Comparison of ENCODE assay signal across 1 cellular context in the genomic region with DNA sequence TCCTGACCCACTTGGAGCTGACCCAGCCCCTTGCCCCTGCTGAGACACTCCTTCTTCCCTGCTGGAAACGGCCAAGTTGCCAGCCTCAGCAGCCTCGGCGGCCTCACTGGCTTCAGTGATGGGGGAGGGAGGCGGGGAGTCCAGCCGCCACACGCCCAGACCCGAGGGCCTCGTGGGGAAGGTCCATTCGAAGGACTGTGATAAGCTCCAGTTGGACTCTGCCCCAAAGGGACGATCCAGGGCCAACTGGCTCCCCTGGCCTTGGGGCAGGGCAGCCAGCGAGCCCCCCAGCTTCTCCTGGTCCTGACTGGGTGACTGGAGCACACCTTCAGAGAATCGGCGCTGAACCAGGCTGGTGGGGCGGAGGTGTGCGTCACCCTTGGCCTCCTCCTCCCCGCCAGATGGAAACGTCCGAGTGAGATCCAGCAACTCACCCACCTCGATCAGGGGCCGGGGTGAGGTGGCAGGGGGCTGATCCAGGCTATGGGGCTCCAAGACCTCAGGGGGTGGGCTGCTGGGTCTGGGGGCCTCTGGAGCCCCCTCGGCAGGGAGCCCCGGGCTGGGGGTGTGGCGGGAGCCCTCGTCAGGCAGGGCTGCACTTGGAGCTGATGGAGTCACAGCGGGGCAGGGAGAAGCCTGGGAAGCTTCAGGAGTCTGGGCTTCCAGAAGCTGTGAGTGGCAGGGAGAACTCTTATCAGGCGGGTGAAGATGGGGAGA.
TF ChIP-seq lines count a peak whose summit lies in the region.

No MANE protein-coding gene starts in this region.

TF ChIP-seq in HepG2, 621 proteins besides CTCF, POLR2A, EP300 and RAD21 (continued from another document and continues in another):
- TF ChIP-seq, protein P1, sequence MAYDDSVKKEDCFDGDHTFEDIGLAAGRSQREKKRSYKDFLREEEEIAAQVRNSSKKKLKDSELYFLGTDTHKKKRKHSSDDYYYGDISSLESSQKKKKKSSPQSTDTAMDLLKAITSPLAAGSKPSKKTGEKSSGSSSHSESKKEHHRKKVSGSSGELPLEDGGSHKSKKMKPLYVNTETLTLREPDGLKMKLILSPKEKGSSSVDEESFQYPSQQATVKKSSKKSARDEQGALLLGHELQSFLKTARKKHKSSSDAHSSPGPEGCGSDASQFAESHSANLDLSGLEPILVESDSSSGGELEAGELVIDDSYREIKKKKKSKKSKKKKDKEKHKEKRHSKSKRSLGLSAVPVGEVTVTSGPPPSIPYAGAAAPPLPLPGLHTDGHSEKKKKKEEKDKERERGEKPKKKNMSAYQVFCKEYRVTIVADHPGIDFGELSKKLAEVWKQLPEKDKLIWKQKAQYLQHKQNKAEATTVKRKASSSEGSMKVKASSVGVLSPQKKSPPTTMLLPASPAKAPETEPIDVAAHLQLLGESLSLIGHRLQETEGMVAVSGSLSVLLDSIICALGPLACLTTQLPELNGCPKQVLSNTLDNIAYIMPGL (CRISPR knock-in tag; IDR thresholded peaks at IDR 0.05; ENCODE audit: borderline replicate concordance in 1 of 2, low read depth in 1 of 2): no peak
- TF ChIP-seq, protein P2, sequence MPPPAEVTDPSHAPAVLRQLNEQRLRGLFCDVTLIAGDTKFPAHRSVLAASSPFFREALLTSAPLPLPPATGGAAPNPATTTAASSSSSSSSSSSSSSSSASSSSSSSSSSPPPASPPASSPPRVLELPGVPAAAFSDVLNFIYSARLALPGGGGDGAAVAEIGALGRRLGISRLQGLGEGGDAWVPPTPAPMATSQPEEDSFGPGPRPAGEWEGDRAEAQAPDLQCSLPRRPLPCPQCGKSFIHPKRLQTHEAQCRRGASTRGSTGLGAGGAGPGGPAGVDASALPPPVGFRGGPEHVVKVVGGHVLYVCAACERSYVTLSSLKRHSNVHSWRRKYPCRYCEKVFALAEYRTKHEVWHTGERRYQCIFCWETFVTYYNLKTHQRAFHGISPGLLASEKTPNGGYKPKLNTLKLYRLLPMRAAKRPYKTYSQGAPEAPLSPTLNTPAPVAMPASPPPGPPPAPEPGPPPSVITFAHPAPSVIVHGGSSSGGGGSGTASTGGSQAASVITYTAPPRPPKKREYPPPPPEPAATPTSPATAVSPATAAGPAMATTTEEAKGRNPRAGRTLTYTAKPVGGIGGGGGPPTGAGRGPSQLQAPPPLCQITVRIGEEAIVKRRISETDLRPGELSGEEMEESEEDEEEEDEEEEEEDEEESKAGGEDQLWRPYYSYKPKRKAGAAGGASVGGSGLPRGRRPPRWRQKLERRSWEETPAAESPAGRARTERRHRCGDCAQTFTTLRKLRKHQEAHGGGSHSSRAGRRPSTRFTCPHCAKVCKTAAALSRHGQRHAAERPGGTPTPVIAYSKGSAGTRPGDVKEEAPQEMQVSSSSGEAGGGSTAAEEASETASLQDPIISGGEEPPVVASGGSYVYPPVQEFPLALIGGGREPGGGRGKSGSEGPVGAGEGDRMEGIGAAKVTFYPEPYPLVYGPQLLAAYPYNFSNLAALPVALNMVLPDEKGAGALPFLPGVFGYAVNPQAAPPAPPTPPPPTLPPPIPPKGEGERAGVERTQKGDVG (CRISPR knock-in tag; IDR thresholded peaks at IDR 0.05; ENCODE audit: borderline replicate concordance): peak; percentile 80; the same call in 1 of the 2 replicates
- TF ChIP-seq, protein P3, sequence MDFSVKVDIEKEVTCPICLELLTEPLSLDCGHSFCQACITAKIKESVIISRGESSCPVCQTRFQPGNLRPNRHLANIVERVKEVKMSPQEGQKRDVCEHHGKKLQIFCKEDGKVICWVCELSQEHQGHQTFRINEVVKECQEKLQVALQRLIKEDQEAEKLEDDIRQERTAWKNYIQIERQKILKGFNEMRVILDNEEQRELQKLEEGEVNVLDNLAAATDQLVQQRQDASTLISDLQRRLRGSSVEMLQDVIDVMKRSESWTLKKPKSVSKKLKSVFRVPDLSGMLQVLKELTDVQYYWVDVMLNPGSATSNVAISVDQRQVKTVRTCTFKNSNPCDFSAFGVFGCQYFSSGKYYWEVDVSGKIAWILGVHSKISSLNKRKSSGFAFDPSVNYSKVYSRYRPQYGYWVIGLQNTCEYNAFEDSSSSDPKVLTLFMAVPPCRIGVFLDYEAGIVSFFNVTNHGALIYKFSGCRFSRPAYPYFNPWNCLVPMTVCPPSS (IDR thresholded peaks at IDR 0.05): no peak
- TF ChIP-seq, protein P4, sequence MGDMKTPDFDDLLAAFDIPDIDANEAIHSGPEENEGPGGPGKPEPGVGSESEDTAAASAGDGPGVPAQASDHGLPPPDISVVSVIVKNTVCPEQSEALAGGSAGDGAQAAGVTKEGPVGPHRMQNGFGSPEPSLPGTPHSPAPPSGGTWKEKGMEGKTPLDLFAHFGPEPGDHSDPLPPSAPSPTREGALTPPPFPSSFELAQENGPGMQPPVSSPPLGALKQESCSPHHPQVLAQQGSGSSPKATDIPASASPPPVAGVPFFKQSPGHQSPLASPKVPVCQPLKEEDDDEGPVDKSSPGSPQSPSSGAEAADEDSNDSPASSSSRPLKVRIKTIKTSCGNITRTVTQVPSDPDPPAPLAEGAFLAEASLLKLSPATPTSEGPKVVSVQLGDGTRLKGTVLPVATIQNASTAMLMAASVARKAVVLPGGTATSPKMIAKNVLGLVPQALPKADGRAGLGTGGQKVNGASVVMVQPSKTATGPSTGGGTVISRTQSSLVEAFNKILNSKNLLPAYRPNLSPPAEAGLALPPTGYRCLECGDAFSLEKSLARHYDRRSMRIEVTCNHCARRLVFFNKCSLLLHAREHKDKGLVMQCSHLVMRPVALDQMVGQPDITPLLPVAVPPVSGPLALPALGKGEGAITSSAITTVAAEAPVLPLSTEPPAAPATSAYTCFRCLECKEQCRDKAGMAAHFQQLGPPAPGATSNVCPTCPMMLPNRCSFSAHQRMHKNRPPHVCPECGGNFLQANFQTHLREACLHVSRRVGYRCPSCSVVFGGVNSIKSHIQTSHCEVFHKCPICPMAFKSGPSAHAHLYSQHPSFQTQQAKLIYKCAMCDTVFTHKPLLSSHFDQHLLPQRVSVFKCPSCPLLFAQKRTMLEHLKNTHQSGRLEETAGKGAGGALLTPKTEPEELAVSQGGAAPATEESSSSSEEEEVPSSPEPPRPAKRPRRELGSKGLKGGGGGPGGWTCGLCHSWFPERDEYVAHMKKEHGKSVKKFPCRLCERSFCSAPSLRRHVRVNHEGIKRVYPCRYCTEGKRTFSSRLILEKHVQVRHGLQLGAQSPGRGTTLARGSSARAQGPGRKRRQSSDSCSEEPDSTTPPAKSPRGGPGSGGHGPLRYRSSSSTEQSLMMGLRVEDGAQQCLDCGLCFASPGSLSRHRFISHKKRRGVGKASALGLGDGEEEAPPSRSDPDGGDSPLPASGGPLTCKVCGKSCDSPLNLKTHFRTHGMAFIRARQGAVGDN (CRISPR knock-in tag; IDR thresholded peaks at IDR 0.05): peak; percentile 91
- no peak for TF ChIP-seq ZC3H13 (CRISPR knock-in tag; IDR thresholded peaks at IDR 0.05)
- peak; percentile 43 for TF ChIP-seq AGO2 (optimal IDR thresholded peaks at IDR 0.05; ENCODE audit: low read depth, low read length)
- TF ChIP-seq, protein P5, sequence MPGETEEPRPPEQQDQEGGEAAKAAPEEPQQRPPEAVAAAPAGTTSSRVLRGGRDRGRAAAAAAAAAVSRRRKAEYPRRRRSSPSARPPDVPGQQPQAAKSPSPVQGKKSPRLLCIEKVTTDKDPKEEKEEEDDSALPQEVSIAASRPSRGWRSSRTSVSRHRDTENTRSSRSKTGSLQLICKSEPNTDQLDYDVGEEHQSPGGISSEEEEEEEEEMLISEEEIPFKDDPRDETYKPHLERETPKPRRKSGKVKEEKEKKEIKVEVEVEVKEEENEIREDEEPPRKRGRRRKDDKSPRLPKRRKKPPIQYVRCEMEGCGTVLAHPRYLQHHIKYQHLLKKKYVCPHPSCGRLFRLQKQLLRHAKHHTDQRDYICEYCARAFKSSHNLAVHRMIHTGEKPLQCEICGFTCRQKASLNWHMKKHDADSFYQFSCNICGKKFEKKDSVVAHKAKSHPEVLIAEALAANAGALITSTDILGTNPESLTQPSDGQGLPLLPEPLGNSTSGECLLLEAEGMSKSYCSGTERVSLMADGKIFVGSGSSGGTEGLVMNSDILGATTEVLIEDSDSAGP (CRISPR knock-in tag; IDR thresholded peaks at IDR 0.05; ENCODE audit: borderline replicate concordance): 0 out of 2 replicates have a peak, but pooled peaks have one; percentile 36
- TF ChIP-seq, protein P6, sequence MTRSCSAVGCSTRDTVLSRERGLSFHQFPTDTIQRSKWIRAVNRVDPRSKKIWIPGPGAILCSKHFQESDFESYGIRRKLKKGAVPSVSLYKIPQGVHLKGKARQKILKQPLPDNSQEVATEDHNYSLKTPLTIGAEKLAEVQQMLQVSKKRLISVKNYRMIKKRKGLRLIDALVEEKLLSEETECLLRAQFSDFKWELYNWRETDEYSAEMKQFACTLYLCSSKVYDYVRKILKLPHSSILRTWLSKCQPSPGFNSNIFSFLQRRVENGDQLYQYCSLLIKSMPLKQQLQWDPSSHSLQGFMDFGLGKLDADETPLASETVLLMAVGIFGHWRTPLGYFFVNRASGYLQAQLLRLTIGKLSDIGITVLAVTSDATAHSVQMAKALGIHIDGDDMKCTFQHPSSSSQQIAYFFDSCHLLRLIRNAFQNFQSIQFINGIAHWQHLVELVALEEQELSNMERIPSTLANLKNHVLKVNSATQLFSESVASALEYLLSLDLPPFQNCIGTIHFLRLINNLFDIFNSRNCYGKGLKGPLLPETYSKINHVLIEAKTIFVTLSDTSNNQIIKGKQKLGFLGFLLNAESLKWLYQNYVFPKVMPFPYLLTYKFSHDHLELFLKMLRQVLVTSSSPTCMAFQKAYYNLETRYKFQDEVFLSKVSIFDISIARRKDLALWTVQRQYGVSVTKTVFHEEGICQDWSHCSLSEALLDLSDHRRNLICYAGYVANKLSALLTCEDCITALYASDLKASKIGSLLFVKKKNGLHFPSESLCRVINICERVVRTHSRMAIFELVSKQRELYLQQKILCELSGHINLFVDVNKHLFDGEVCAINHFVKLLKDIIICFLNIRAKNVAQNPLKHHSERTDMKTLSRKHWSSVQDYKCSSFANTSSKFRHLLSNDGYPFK (CRISPR knock-in tag; IDR thresholded peaks at IDR 0.05; ENCODE audit: borderline replicate concordance): no peak
- TF ChIP-seq, protein P7, sequence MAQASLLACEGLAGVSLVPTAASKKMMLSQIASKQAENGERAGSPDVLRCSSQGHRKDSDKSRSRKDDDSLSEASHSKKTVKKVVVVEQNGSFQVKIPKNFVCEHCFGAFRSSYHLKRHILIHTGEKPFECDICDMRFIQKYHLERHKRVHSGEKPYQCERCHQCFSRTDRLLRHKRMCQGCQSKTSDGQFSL (CRISPR knock-in tag; IDR thresholded peaks at IDR 0.05): no peak
- TF ChIP-seq, protein P8, sequence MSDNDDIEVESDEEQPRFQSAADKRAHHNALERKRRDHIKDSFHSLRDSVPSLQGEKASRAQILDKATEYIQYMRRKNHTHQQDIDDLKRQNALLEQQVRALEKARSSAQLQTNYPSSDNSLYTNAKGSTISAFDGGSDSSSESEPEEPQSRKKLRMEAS (IDR thresholded peaks at IDR 0.05): peak; percentile 89
- no peak for TF ChIP-seq KDM5A (IDR thresholded peaks at IDR 0.05; ENCODE audit: borderline replicate concordance, low read length)
- no peak for TF ChIP-seq NONO (IDR thresholded peaks at IDR 0.05)
- 0 out of 2 replicates have a peak, but pooled peaks have one; percentile 19 for TF ChIP-seq NONO (CRISPR knock-in tag; conservative IDR thresholded peaks at IDR 0.05)
- no peak for TF ChIP-seq SOX6 (IDR thresholded peaks at IDR 0.05)
- 0 out of 2 replicates have a peak, but pooled peaks have one; percentile 18 for TF ChIP-seq SOX6 (CRISPR knock-in tag; IDR thresholded peaks at IDR 0.05)
- TF ChIP-seq ZNF678 (CRISPR knock-in tag; IDR thresholded peaks at IDR 0.05): no peak
- TF ChIP-seq ZNF652 (CRISPR knock-in tag; IDR thresholded peaks at IDR 0.05; ENCODE audit: borderline replicate concordance, low read depth): no peak
- TF ChIP-seq HNF4A (CRISPR knock-in tag; IDR thresholded peaks at IDR 0.05): peak; percentile 71
- TF ChIP-seq, protein P9, sequence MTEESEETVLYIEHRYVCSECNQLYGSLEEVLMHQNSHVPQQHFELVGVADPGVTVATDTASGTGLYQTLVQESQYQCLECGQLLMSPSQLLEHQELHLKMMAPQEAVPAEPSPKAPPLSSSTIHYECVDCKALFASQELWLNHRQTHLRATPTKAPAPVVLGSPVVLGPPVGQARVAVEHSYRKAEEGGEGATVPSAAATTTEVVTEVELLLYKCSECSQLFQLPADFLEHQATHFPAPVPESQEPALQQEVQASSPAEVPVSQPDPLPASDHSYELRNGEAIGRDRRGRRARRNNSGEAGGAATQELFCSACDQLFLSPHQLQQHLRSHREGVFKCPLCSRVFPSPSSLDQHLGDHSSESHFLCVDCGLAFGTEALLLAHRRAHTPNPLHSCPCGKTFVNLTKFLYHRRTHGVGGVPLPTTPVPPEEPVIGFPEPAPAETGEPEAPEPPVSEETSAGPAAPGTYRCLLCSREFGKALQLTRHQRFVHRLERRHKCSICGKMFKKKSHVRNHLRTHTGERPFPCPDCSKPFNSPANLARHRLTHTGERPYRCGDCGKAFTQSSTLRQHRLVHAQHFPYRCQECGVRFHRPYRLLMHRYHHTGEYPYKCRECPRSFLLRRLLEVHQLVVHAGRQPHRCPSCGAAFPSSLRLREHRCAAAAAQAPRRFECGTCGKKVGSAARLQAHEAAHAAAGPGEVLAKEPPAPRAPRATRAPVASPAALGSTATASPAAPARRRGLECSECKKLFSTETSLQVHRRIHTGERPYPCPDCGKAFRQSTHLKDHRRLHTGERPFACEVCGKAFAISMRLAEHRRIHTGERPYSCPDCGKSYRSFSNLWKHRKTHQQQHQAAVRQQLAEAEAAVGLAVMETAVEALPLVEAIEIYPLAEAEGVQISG (CRISPR knock-in tag; IDR thresholded peaks at IDR 0.05): peak; percentile 51; the same call in 1 of the 2 replicates
- TF ChIP-seq, protein P10, sequence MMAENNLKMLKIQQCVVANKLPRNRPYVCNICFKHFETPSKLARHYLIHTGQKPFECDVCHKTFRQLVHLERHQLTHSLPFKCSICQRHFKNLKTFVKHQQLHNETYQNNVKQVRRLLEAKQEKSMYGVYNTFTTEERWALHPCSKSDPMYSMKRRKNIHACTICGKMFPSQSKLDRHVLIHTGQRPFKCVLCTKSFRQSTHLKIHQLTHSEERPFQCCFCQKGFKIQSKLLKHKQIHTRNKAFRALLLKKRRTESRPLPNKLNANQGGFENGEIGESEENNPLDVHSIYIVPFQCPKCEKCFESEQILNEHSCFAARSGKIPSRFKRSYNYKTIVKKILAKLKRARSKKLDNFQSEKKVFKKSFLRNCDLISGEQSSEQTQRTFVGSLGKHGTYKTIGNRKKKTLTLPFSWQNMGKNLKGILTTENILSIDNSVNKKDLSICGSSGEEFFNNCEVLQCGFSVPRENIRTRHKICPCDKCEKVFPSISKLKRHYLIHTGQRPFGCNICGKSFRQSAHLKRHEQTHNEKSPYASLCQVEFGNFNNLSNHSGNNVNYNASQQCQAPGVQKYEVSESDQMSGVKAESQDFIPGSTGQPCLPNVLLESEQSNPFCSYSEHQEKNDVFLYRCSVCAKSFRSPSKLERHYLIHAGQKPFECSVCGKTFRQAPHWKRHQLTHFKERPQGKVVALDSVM (CRISPR knock-in tag; IDR thresholded peaks at IDR 0.05): peak; percentile 49; the same call in 1 of the 2 replicates
- no peak for TF ChIP-seq ZFP36 (IDR thresholded peaks at IDR 0.05; ENCODE audit: borderline replicate concordance, low read depth, low read length, partially characterized antibody)
- peak; percentile 49; the same call in 1 of the 2 replicates for TF ChIP-seq HDAC2 (CRISPR knock-in tag; IDR thresholded peaks at IDR 0.05)
- TF ChIP-seq MIXL1 (CRISPR knock-in tag; IDR thresholded peaks at IDR 0.05): no peak
- TF ChIP-seq JUND (CRISPR knock-in tag; IDR thresholded peaks at IDR 0.05): no peak
- TF ChIP-seq KDM5B (CRISPR knock-in tag; IDR thresholded peaks at IDR 0.05; ENCODE audit: borderline replicate concordance): peak; percentile 58; the same call in 1 of the 2 replicates
- TF ChIP-seq SALL1 (CRISPR knock-in tag; IDR thresholded peaks at IDR 0.05): peak; percentile 56
- 0 out of 2 replicates have a peak, but pooled peaks have one; percentile 27 for TF ChIP-seq ZNF234 (CRISPR knock-in tag; conservative IDR thresholded peaks at IDR 0.05)
